27 cellular contexts compared by ENCODE assay signal in genomic region chr1:205208805-205209204, GRCh38. TPM values are rescaled to one million over a fixed set of nuclear protein-coding genes. Genes with fewer than 3 reads are reported as not detected.
DNase-seq lines count a peak whose midpoint lies in the region; ATAC-seq, FAIRE-seq and TF ChIP-seq lines count a peak whose summit lies in the region.
"Had no signal": no experiment of that assay in that cellular context is flagged by ENCODE, and none has a peak within 500 bp of the region (broad histone marks: within the 10 kb centered on the region; RNA-seq: fewer than 3 reads in every experiment).

No MANE protein-coding gene starts in this region.

- TF ChIP-seq CTCF in HEK293 (tag by site-specific recombination; IDR thresholded peaks at IDR 0.05) = no peak
- TF ChIP-seq CTCF in K562 (IDR thresholded peaks at IDR 0.05 in 2 of 3, conservative IDR thresholded peaks at IDR 0.05 in 1 of 3; ENCODE audit: insufficient read depth in 2 of 3, low read depth in 1 of 3, low read length in 3 of 3) = no peak
- no peak for TF ChIP-seq CTCF in neural cell (IDR thresholded peaks at IDR 0.05; ENCODE audit: poor library complexity, severe bottlenecking)

- peaks cover 2% of the 10 kb centered on the region for H3K36me3 Mint-ChIP-seq in T-helper 2 cell treated with Interferon-gamma antibody and Interleukin-4, amounts not matched to agents 5 μg/mL and 100 μg/mL, for 36 hours (ENCODE audit: low read depth)
- H3K36me3 Mint-ChIP-seq: activated CD8-positive, alpha-beta memory T cell treated with anti-CD3 and anti-CD28 coated beads, Interleukin-2, amount 10 ng/mL, durations not matched to agents 7 days and 5 days; stimulated activated memory B cell treated with anti-CD40 and anti-IgM and Interleukin-4, amounts not matched to agents 10 μg/mL and 1 μg/mL and 100 μg/mL, for 72 hours had no signal

- no peaks in the 10 kb centered on the region for H3K9me2 ChIP-seq in neural cell (ENCODE audit: insufficient read depth, low read length)

- no peak overlapping the region for H3K4me3 ChIP-seq in HEK293 (ENCODE audit: low read depth, low read length)
- no peak overlapping the region for H3K4me3 ChIP-seq in K562
- H3K4me3 ChIP-seq in neural cell (ENCODE audit: low read length) = peak overlapping the region; percentile 30
- H3K4me3 ChIP-seq: HAP-1, heart right ventricle, left lung had no signal

- H3K4me1 ChIP-seq in HEK293 (ENCODE audit: control insufficient read depth, insufficient read depth, low read length) = peaks cover 3% of the 10 kb centered on the region; the same call in 1 of the 2 replicates
- peaks cover 16 to 37% of the 10 kb centered on the region in 2 experiments for H3K4me1 ChIP-seq in K562 (replicated peaks in 1 of 2; ENCODE audit: control insufficient read depth in 2 of 2, insufficient read depth in 2 of 2, low read length in 2 of 2)

- H3K9me1 ChIP-seq in K562 (ENCODE audit: control insufficient read depth, insufficient read depth, low read length) = no peaks in the 10 kb centered on the region

- H3K4me2 ChIP-seq in K562 (ENCODE audit: insufficient read depth, low read length) (peak overlapping the region; percentile 62), neural cell (ENCODE audit: low read length) (peak overlapping the region; percentile 12)

- peaks cover 50% of the 10 kb centered on the region for H3K79me2 ChIP-seq in K562 (ENCODE audit: control insufficient read depth, insufficient read depth, low read length)
- peaks cover 22% of the 10 kb centered on the region for H3K79me2 ChIP-seq in neural cell (replicated peaks; ENCODE audit: insufficient read depth, low read length)

- H3K4me1 Mint-ChIP-seq in T-helper 2 cell treated with Interferon-gamma antibody and Interleukin-4, amounts not matched to agents 5 μg/mL and 100 μg/mL, for 36 hours (ENCODE audit: low read depth) = peaks cover 33% of the 10 kb centered on the region

- H3F3A ChIP-seq in neural cell (ENCODE audit: insufficient read depth, low read length, poor library complexity, severe bottlenecking) = no peaks in the 10 kb centered on the region

- H3K4me3 Mint-ChIP-seq in T-helper 2 cell treated with Interferon-gamma antibody and Interleukin-4, amounts not matched to agents 5 μg/mL and 100 μg/mL, for 36 hours = peak overlapping the region; percentile 13
- H3K4me3 Mint-ChIP-seq: stimulated activated memory B cell treated with anti-CD40 and anti-IgM and Interleukin-4, amounts not matched to agents 10 μg/mL and 1 μg/mL and 100 μg/mL, for 72 hours had no signal

- ATAC-seq in K562 = no peak
- no peak for ATAC-seq in HG02642 (IDR thresholded peaks at IDR 0.05; ENCODE audit: poor library complexity, unreplicated experiment)
- ATAC-seq: activated CD8-positive, alpha-beta memory T cell treated with anti-CD3 and anti-CD28 coated beads, Interleukin-2, amount 10 ng/mL, durations not matched to agents 7 days and 5 days; heart right ventricle; left lung; stimulated activated memory B cell treated with anti-CD40 and anti-IgM and Interleukin-4, amounts not matched to agents 10 μg/mL and 1 μg/mL and 100 μg/mL, for 72 hours had no signal

- H3K27ac ChIP-seq in HEK293 (ENCODE audit: extremely low read depth, low read depth, low read length) (no peak overlapping the region), K562 (ENCODE audit: extremely low read depth, low read depth, low read length) (peak overlapping the region; percentile 5; the same call in 1 of the 3 replicates), neural cell (ENCODE audit: low read length) (no peak overlapping the region)
- H3K27ac ChIP-seq: heart right ventricle, left lung, neutrophil, RWPE1 had no signal

- no peaks in the 10 kb centered on the region for H3K9me3 ChIP-seq in HEK293 (ENCODE audit: control insufficient read depth, insufficient read depth, low read depth, low read length)
- H3K9me3 ChIP-seq in K562 (replicated peaks; ENCODE audit: control insufficient read depth, insufficient read depth, low read depth, low read length) = no peaks in the 10 kb centered on the region
- H3K9me3 ChIP-seq in neural cell (ENCODE audit: low read length) = no peaks in the 10 kb centered on the region
- H3K9me3 ChIP-seq: HAP-1, heart right ventricle, left lung, neutrophil had no signal

- H4K20me1 ChIP-seq in K562 (replicated peaks; ENCODE audit: control insufficient read depth, insufficient read depth, low read length) (no peaks in the 10 kb centered on the region; the same call in 1 of the 2 replicates), neural cell (ENCODE audit: insufficient read depth) (no peaks in the 10 kb centered on the region)

- POLR2A ChIA-PET in HEK293 (lab: Yijun Ruan, JAX) (interaction anchor here (1.4 to 1.5 kb wide), 2 partner anchors 19 to 87 kb away, joined by 3 to 5 read pairs; partner anchors contain the start of genes RBBP5 and TMCC2), K562 (lab: Yijun Ruan, JAX) (interaction anchor here (0.6 to 2.2 kb wide), 6 partner anchors 9 to 87 kb away, joined by 3 to 14 read pairs (median 4); partner anchors contain the start of gene RBBP5)

- CTCF ChIA-PET in HEK293 (lab: Yijun Ruan, JAX) = no interaction called here
- CTCF ChIA-PET in K562 (lab: Yijun Ruan, JAX; ENCODE audit: low intra/inter-chr PET ratio) = no interaction called here

- H3K27me3 Mint-ChIP-seq in T-helper 2 cell treated with Interferon-gamma antibody and Interleukin-4, amounts not matched to agents 5 μg/mL and 100 μg/mL, for 36 hours (ENCODE audit: low read depth) = no peaks in the 10 kb centered on the region
- H3K27me3 Mint-ChIP-seq: activated CD8-positive, alpha-beta memory T cell treated with anti-CD3 and anti-CD28 coated beads, Interleukin-2, amount 10 ng/mL, durations not matched to agents 7 days and 5 days; stimulated activated memory B cell treated with anti-CD40 and anti-IgM and Interleukin-4, amounts not matched to agents 10 μg/mL and 1 μg/mL and 100 μg/mL, for 72 hours had no signal

- 0% methylated on average over 3 of the region's 3 CpGs for WGBS in K562 (ENCODE audit: insufficient coverage, low coverage, missing lambda C conversion rate)

- no peaks in the 10 kb centered on the region for H3K9me3 Mint-ChIP-seq in T-helper 2 cell treated with Interferon-gamma antibody and Interleukin-4, amounts not matched to agents 5 μg/mL and 100 μg/mL, for 36 hours
- H3K9me3 Mint-ChIP-seq: stimulated activated memory B cell treated with anti-CD40 and anti-IgM and Interleukin-4, amounts not matched to agents 10 μg/mL and 1 μg/mL and 100 μg/mL, for 72 hours had no signal

- FAIRE-seq in K562 (lab: Jason Lieb, UNC) = peak; percentile 44
- FAIRE-seq: endothelial cell of umbilical vein had no signal

- H3K27ac Mint-ChIP-seq in T-helper 2 cell treated with Interferon-gamma antibody and Interleukin-4, amounts not matched to agents 5 μg/mL and 100 μg/mL, for 36 hours = no peak overlapping the region
- H3K27ac Mint-ChIP-seq: activated CD8-positive, alpha-beta memory T cell treated with anti-CD3 and anti-CD28 coated beads, Interleukin-2, amount 10 ng/mL, durations not matched to agents 7 days and 5 days; stimulated activated memory B cell treated with anti-CD40 and anti-IgM and Interleukin-4, amounts not matched to agents 10 μg/mL and 1 μg/mL and 100 μg/mL, for 72 hours had no signal

- in situ Hi-C loops in K562 (cut with MboI) = no loop called here

- H3K27me3 ChIP-seq in K562 (ENCODE audit: control insufficient read depth in 2 of 2, insufficient read depth in 2 of 2, low read length in 2 of 2) = no peaks in the 10 kb centered on the region
- H3K27me3 ChIP-seq in neural cell (ENCODE audit: insufficient read depth, low read depth, low read length) = no peaks in the 10 kb centered on the region
- H3K27me3 ChIP-seq: heart right ventricle, left lung, neutrophil had no signal

- no TSS peak for BruUV-seq in K562 (replicated peaks; lab: Mats Ljungman, UMichigan)

- TF ChIP-seq EP300 in K562 (IDR thresholded peaks at IDR 0.05; ENCODE audit: low read length) (peak; percentile 49; the same call in 1 of the 2 replicates), neural cell (conservative IDR thresholded peaks at IDR 0.05; ENCODE audit: poor library complexity, severe bottlenecking) (no peak)

- DNase-seq in T-helper 2 cell treated with Interferon-gamma antibody and Interleukin-4, amounts not matched to agents 5 μg/mL and 100 μg/mL, for 36 hours (ENCODE audit: low spot score) = no peak
- DNase-seq in T-helper 2 cell (no peak), K562 (ENCODE audit: extremely low read depth in 1 of 4, low spot score in 3 of 4) (peak in 2 of 4 experiments; percentile 55 to 66), mucosa of gallbladder (ENCODE audit: low spot score) (no peak)
- no peak for DNase-seq in activated CD4-positive, CD25-positive, alpha-beta regulatory T cell treated with anti-CD3 and anti-CD28 coated beads, Interleukin-2, amount 50 U/mL, for 72 hours
- DNase-seq: 8988T; activated CD8-positive, alpha-beta memory T cell treated with anti-CD3 and anti-CD28 coated beads, Interleukin-2, amount 10 ng/mL, durations not matched to agents 7 days and 5 days; activated gamma-delta T cell treated with Interleukin-2 at 50 U/mL for 16 hours; anterior cingulate cortex; central memory CD4-positive, alpha-beta T cell; COR-L47; DMS79; heart right ventricle; left lung; NCI-H1436 treated with DMSO at 0.1 percent for 48 hours; NCI-H2171; NCI-H526 treated with DMSO at 0.1 percent for 48 hours; stimulated activated CD4-positive, alpha-beta T cell treated with anti-CD3 and anti-CD28 coated beads, Interleukin-2, amount 100 ng/mL, for 24 hours; T1000 had no signal

- no peak for TF ChIP-seq POLR2A in K562 (conservative IDR thresholded peaks at IDR 0.05)

- TF ChIP-seq RAD21 in K562 (CRISPR knock-in tag; conservative IDR thresholded peaks at IDR 0.05 in 1 of 2, IDR thresholded peaks at IDR 0.05 in 1 of 2) (no peak), neural cell (conservative IDR thresholded peaks at IDR 0.05) (no peak)

- H3K9ac ChIP-seq in K562 (ENCODE audit: insufficient read depth in 1 of 2, low read depth in 2 of 2, low read length in 2 of 2) = peak overlapping the region in 1 of 2 experiments; percentile 9; a peak in 1 of 4 replicates
- no peak overlapping the region for H3K9ac ChIP-seq in neural cell (ENCODE audit: low read length)

- H3K36me3 ChIP-seq in HEK293 (ENCODE audit: control insufficient read depth in 2 of 2, insufficient read depth in 1 of 2, low read length in 2 of 2) (no peaks in the 10 kb centered on the region), K562 (ENCODE audit: control insufficient read depth, insufficient read depth, low read length) (no peaks in the 10 kb centered on the region), neural cell (ENCODE audit: insufficient read depth, low read length) (no peaks in the 10 kb centered on the region)
- H3K36me3 ChIP-seq: HAP-1, heart right ventricle, left lung, neutrophil had no signal

- intact Hi-C loops in K562 (cut with micrococcal nuclease) = no loop called here

- H2AFZ ChIP-seq in K562 (ENCODE audit: low read depth, low read length) (peak overlapping the region; percentile 22; the same call in 1 of the 2 replicates), neural cell (ENCODE audit: low read depth, low read length) (no peak overlapping the region)

RNA-seq across cellular contexts. Expression of gene DSTYK, which starts 2.7 kb away (rescaled TPM):
- total RNA-seq in K562 (2011; cell fraction: chromatin; rRNA removed; ENCODE audit: low replicate concordance) = 12.5 and 15.3 TPM in 2 replicates
- total RNA-seq in K562 (2011; cell fraction: nucleolus; rRNA removed) = 6.3 and 7.2 TPM in 2 replicates
- 11.8 and 16.3 TPM in 2 replicates for total RNA-seq in K562 (2011; cell fraction: nucleoplasm; rRNA removed)
- total RNA-seq in K562 (2014; rRNA removed) (4.2 and 5.5 TPM in 2 replicates), K562 (2014; rRNA removed; fragmentation: Illumina TruSeq; extraction: Trizol) (7.0 TPM in 2 replicates), K562 (2015; rRNA removed; fragmentation: Illumina TruSeq; extraction: Trizol) (6.6 and 7.1 TPM in 2 replicates), K562 (2021) (6.2 and 7.3 TPM in 2 replicates), mucosa of gallbladder (12.4 TPM)
- polyA plus RNA-seq in K562 (2011; rRNA removed) (6.3 and 7.0 TPM in 2 replicates), K562 (2014; fragmentation: Illumina TruSeq; extraction: Trizol) (6.3 and 6.9 TPM in 2 replicates), K562 (2014; fragmentation: Nextera tagmentation; extraction: Ambion mirVana) (1 to 10 TPM; 4.6 to 5.0 TPM), K562 (2014; rRNA removed) (4.8 and 5.4 TPM in 2 replicates), neural cell (10.7 and 12.1 TPM in 2 replicates)
- 2.3 and 4.7 TPM in 2 replicates for polyA plus RNA-seq in K562 (2011; cell fraction: cytosol; rRNA removed)
- polyA plus RNA-seq in K562 (2011; cell fraction: nucleus; rRNA removed) = 2.9 and 3.0 TPM in 2 replicates
- 5.6 and 8.7 TPM in 2 replicates for polyA plus RNA-seq in K562 (2012)
- polyA minus RNA-seq in K562 (2011; rRNA and poly(A)+ RNA removed) = 11.5 and 13.9 TPM in 2 replicates
- polyA minus RNA-seq in K562 (2011; cell fraction: cytosol; rRNA and poly(A)+ RNA removed) = 4.2 and 4.4 TPM in 2 replicates
- 4.6 and 8.2 TPM in 2 replicates for polyA minus RNA-seq in K562 (2011; cell fraction: nucleus; rRNA and poly(A)+ RNA removed)
- polyA minus RNA-seq in neural cell = 20.9 and 22.9 TPM in 2 replicates

RNA-seq across cellular contexts. Expression of gene TMCC2, which starts 18.9 kb away (rescaled TPM):
- total RNA-seq in K562 (2011; cell fraction: chromatin; rRNA removed; ENCODE audit: low replicate concordance) = 0.44 and 1.0 TPM in 2 replicates
- 0.66 and 1.0 TPM in 2 replicates for total RNA-seq in K562 (2011; cell fraction: nucleolus; rRNA removed)
- 0.51 and 1.1 TPM in 2 replicates for total RNA-seq in K562 (2011; cell fraction: nucleoplasm; rRNA removed)
- total RNA-seq in K562 (2014; rRNA removed) (1.5 and 1.6 TPM in 2 replicates), K562 (2014; rRNA removed; fragmentation: Illumina TruSeq; extraction: Trizol) (0.48 and 0.62 TPM in 2 replicates), K562 (2015; rRNA removed; fragmentation: Illumina TruSeq; extraction: Trizol) (0.94 and 0.98 TPM in 2 replicates), K562 (2021) (1.8 TPM in 2 replicates), mucosa of gallbladder (2.8 TPM)
- polyA plus RNA-seq in K562 (2011; rRNA removed) (0.60 and 1.3 TPM in 2 replicates), K562 (2014; fragmentation: Illumina TruSeq; extraction: Trizol) (1.2 and 1.3 TPM in 2 replicates), K562 (2014; fragmentation: Nextera tagmentation; extraction: Ambion mirVana) (under 1 TPM; 0.06 to 0.10 TPM), K562 (2014; rRNA removed) (1.2 and 2.0 TPM in 2 replicates), neural cell (32.2 and 34.4 TPM in 2 replicates)
- polyA plus RNA-seq in K562 (2011; cell fraction: cytosol; rRNA removed) = 1.6 and 1.7 TPM in 2 replicates
- 1.6 and 1.9 TPM in 2 replicates for polyA plus RNA-seq in K562 (2011; cell fraction: nucleus; rRNA removed)
- 2.0 and 6.3 TPM in 2 replicates for polyA plus RNA-seq in K562 (2012)
- 0.74 and 1.3 TPM in 2 replicates for polyA minus RNA-seq in K562 (2011; rRNA and poly(A)+ RNA removed)
- 0.76 and 2.9 TPM in 2 replicates for polyA minus RNA-seq in K562 (2011; cell fraction: cytosol; rRNA and poly(A)+ RNA removed)
- polyA minus RNA-seq in K562 (2011; cell fraction: nucleus; rRNA and poly(A)+ RNA removed) = 0.54 and 1.6 TPM in 2 replicates
- 55.5 and 61.8 TPM in 2 replicates for polyA minus RNA-seq in neural cell
